ENCODE assay signal across 16 cellular contexts in the genomic region with DNA sequence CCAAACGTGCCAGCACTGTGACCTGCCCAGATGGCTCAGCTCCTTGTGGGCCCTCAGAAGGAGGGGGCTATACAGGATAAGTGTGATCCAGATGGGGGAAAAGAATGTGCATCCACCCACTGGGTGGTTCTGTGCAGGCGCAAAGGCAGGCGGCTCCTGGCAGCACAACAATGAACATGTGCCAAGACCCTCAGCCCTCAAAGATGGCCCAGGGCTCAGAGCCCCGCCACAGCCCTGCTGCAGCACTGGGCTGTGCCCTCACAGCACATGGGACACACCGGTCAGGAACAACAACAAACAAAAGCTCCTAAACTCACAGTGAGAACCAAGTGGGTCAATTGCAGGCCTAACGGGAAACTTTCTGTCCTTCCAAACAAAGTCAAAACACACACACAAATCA. TPM values are rescaled to one million over a fixed set of nuclear protein-coding genes. Genes with fewer than 3 reads are reported as not detected.
DNase-seq lines count a peak whose midpoint lies in the region; TF ChIP-seq lines count a peak whose summit lies in the region.
"Had no signal": no experiment of that assay in that cellular context is flagged by ENCODE, and none has a peak within 500 bp of the region (broad histone marks: within the 10 kb centered on the region; RNA-seq: fewer than 3 reads in every experiment).

No MANE protein-coding gene starts in this region.

- peak overlapping the region; percentile 0 for H3K4me3 Mint-ChIP-seq in activated naive CD4-positive, alpha-beta T cell treated with anti-CD3 and anti-CD28 coated beads for 36 hours

- H3K4me1 ChIP-seq in iPS-20b (ENCODE audit: insufficient read depth, low read length) (peaks cover 49% of the 10 kb centered on the region; the same call in 1 of the 2 replicates), tibial nerve (peaks cover 0 to 57% (median 21%) of the 10 kb centered on the region in 4 donors), suprapubic skin (peaks cover 23% of the 10 kb centered on the region)

- peak overlapping the region; percentile 59 for H3K27ac Mint-ChIP-seq in activated naive CD4-positive, alpha-beta T cell treated with anti-CD3 and anti-CD28 coated beads for 36 hours

- peak overlapping the region; percentile 30; the same call in 1 of the 2 replicates for H3K9ac ChIP-seq in iPS-20b (ENCODE audit: low read depth, low read length)

- CTCF ChIA-PET in activated naive CD4-positive, alpha-beta T cell treated with anti-CD3 and anti-CD28 coated beads for 36 hours (lab: Charles Lee) = interaction anchor here (0.9 kb wide), 1 partner anchor 55 kb away, joined by 4 read pairs; no protein-coding TSS in a partner anchor

- TF ChIP-seq CTCF in tibial nerve (IDR thresholded peaks at IDR 0.05) (no peak), suprapubic skin (IDR thresholded peaks at IDR 0.05) (no peak)

- no peaks in the 10 kb centered on the region for H3K27me3 ChIP-seq in iPS-20b (ENCODE audit: insufficient read depth, low read length)
- H3K27me3 ChIP-seq in tibial nerve = no peaks in the 10 kb centered on the region
- no peaks in the 10 kb centered on the region for H3K27me3 ChIP-seq in suprapubic skin
- H3K27me3 ChIP-seq: breast epithelium had no signal

- H3K36me3 ChIP-seq in iPS-20b (ENCODE audit: insufficient read depth, low read depth, low read length) (no peaks in the 10 kb centered on the region), tibial nerve (no peaks in the 10 kb centered on the region), suprapubic skin (no peaks in the 10 kb centered on the region)
- H3K36me3 ChIP-seq: breast epithelium, WERI-Rb-1 had no signal

- TF ChIP-seq POLR2A in tibial nerve (IDR thresholded peaks at IDR 0.05) (no peak), suprapubic skin (IDR thresholded peaks at IDR 0.05) (no peak)

- no peaks in the 10 kb centered on the region for H3K27me3 Mint-ChIP-seq in activated naive CD4-positive, alpha-beta T cell treated with anti-CD3 and anti-CD28 coated beads for 36 hours (ENCODE audit: low read depth)

- WGBS in tibial nerve, 2 donors = 26 to 29% methylated on average over 4 to 6 of the region's 6 CpGs
- WGBS in suprapubic skin = 57% methylated on average over 6 of the region's 6 CpGs

- H3K4me1 Mint-ChIP-seq in activated naive CD4-positive, alpha-beta T cell treated with anti-CD3 and anti-CD28 coated beads for 36 hours (ENCODE audit: low read depth) = peaks cover 77% of the 10 kb centered on the region

- no peak for DNase-seq in activated naive CD4-positive, alpha-beta T cell treated with anti-CD3 and anti-CD28 coated beads for 36 hours
- no peak for DNase-seq in activated naive CD4-positive, alpha-beta T cell (lab: John Stamatoyannopoulos, UW)
- DNase-seq in activated CD8-positive, alpha-beta memory T cell treated with anti-CD3 and anti-CD28 coated beads, Interleukin-2, amount 50 U/mL, for 48 hours = peak; percentile 49
- DNase-seq in tibial nerve (ENCODE audit: low spot score in 2 of 2) (no peak), suprapubic skin (ENCODE audit: low spot score in 2 of 2) (no peak), NCI-H1092 treated with DMSO at 0.1 percent for 48 hours (lab: John Stamatoyannopoulos, UW) (no peak), NK-92 (lab: John Stamatoyannopoulos, UW; ENCODE audit: unreplicated experiment) (no peak)
- DNase-seq: foreskin fibroblast; KBM-7; NCI-H1417; nucleus accumbens; stimulated activated CD4-positive, alpha-beta T cell treated with anti-CD3 and anti-CD28 coated beads, Interleukin-4, amount 100 ng/mL, for 4 hours; WERI-Rb-1 had no signal

- peaks cover 19% of the 10 kb centered on the region for H3K36me3 Mint-ChIP-seq in activated naive CD4-positive, alpha-beta T cell treated with anti-CD3 and anti-CD28 coated beads for 36 hours (ENCODE audit: low read depth)

- TF ChIP-seq EP300 in tibial nerve (IDR thresholded peaks at IDR 0.05) = peak in 1 of 2 donors; percentile 55
- TF ChIP-seq EP300 in suprapubic skin (IDR thresholded peaks at IDR 0.05) = no peak

- no peaks in the 10 kb centered on the region for H3K9me3 ChIP-seq in iPS-20b (ENCODE audit: insufficient read depth, low read depth, low read length)
- H3K9me3 ChIP-seq in tibial nerve = no peaks in the 10 kb centered on the region
- no peaks in the 10 kb centered on the region for H3K9me3 ChIP-seq in suprapubic skin
- H3K9me3 ChIP-seq: breast epithelium had no signal

- peak overlapping the region; percentile 46 for H3K27ac ChIP-seq in iPS-20b (ENCODE audit: low read length)
- H3K27ac ChIP-seq in tibial nerve = peak overlapping the region; percentile 0 to 91 (median 40)
- no peak overlapping the region for H3K27ac ChIP-seq in suprapubic skin
- H3K27ac ChIP-seq: SK-N-MC, WERI-Rb-1 had no signal

- H3K4me3 ChIP-seq in iPS-20b (ENCODE audit: low read length) (no peak overlapping the region), tibial nerve (no peak overlapping the region), suprapubic skin (no peak overlapping the region)
- H3K4me3 ChIP-seq: SK-N-MC had no signal

- H3K9me3 Mint-ChIP-seq in activated naive CD4-positive, alpha-beta T cell treated with anti-CD3 and anti-CD28 coated beads for 36 hours = no peaks in the 10 kb centered on the region

- intact Hi-C loops in activated naive CD4-positive, alpha-beta T cell treated with anti-CD3 and anti-CD28 coated beads for 36 hours (cut with micrococcal nuclease) = loop anchor here (10.0 kb wide), 1 partner anchor 178 kb away; the partner anchor contains the start of genes CKS2 and SECISBP2

RNA-seq across cellular contexts. Expression of gene SEMA4D, which starts 4.7 kb away (rescaled TPM):
- 100 to 1,000 TPM; 156 to 160 TPM for total RNA-seq in activated naive CD4-positive, alpha-beta T cell treated with anti-CD3 and anti-CD28 coated beads for 36 hours
- total RNA-seq in tibial nerve = 10 to 100 TPM; 13.4 to 27.3 (median 24.8) TPM
- total RNA-seq in suprapubic skin = 10 to 100 TPM; 37.3 to 50.1 (median 42.6) TPM
